In genomic region chr2:136225950-136226835, GRCh38 we compare ENCODE assay signal across 10 cellular contexts.
DNase-seq lines count a peak whose midpoint lies in the region; ATAC-seq and TF ChIP-seq lines count a peak whose summit lies in the region.
"Had no signal": no experiment of that assay in that cellular context is flagged by ENCODE, and none has a peak within 500 bp of the region (broad histone marks: within the 10 kb centered on the region; RNA-seq: fewer than 3 reads in every experiment).

No MANE protein-coding gene starts in this region.

- no peaks in the 10 kb centered on the region for H3K36me3 ChIP-seq in WERI-Rb-1
- no peaks in the 10 kb centered on the region for H3K36me3 ChIP-seq in MG63
- no peaks in the 10 kb centered on the region for H3K36me3 ChIP-seq in BE2C

- no peak overlapping the region for H3K4me3 Mint-ChIP-seq in T-helper 17 cell

- H3K4me1 ChIP-seq in BE2C = no peaks in the 10 kb centered on the region

- H3K4me3 ChIP-seq in WERI-Rb-1 (ENCODE audit: low read depth, low read length) (no peak overlapping the region), MG63 (no peak overlapping the region), BE2C (ENCODE audit: low read depth, low read length) (no peak overlapping the region)

- no peak overlapping the region for H3K27ac ChIP-seq in WERI-Rb-1
- H3K27ac ChIP-seq: RWPE1 had no signal

- H3K27me3 Mint-ChIP-seq in T-helper 17 cell = no peaks in the 10 kb centered on the region

- DNase-seq in NK-92 treated with Interleukin-12 subunit alpha and Interleukin-12 subunit beta, amount 100 ng/mL, for 24 hours (lab: John Stamatoyannopoulos, UW) = peak; percentile 39
- no peak for DNase-seq in NK-92 (lab: John Stamatoyannopoulos, UW; ENCODE audit: unreplicated experiment)
- DNase-seq in T-helper 17 cell = no peak
- peak; percentile 22 to 23 for DNase-seq in stimulated activated CD8-positive, alpha-beta memory T cell treated with anti-CD3 and anti-CD28 coated beads, Interleukin-4, amount 100 ng/mL, for 1 hour (ENCODE audit: low read depth in 2 of 2, low spot score in 1 of 2)
- DNase-seq in WERI-Rb-1 = no peak
- DNase-seq in MG63 = no peak
- DNase-seq in BE2C = no peak
- DNase-seq: amygdala had no signal

- H3K27ac Mint-ChIP-seq in T-helper 17 cell = peak overlapping the region; percentile 93

- H3K36me3 Mint-ChIP-seq in T-helper 17 cell (ENCODE audit: low read depth) = no peaks in the 10 kb centered on the region

- H3K27me3 ChIP-seq in WERI-Rb-1 (ENCODE audit: insufficient read depth, low read depth, severe bottlenecking) (no peaks in the 10 kb centered on the region), MG63 (0 out of 2 replicates have a peak, but pooled peaks cover 2% of the 10 kb centered on the region), BE2C (no peaks in the 10 kb centered on the region)

- TF ChIP-seq CTCF in WERI-Rb-1 (IDR thresholded peaks at IDR 0.05; ENCODE audit: low read depth, low read length) (no peak), BE2C (IDR thresholded peaks at IDR 0.05; ENCODE audit: low read depth, low read length) (no peak)

- H3K4me1 Mint-ChIP-seq in T-helper 17 cell = peaks cover 9% of the 10 kb centered on the region

- ATAC-seq in HG03025 (IDR thresholded peaks at IDR 0.05; ENCODE audit: low FRiP score, unreplicated experiment) (peak; percentile 35), T-helper 17 cell (peak; percentile 87)

- H3K9me3 ChIP-seq in T-helper 17 cell (ENCODE audit: control insufficient read depth, low read length, poor library complexity, severe bottlenecking) (no peaks in the 10 kb centered on the region), WERI-Rb-1 (ENCODE audit: severe bottlenecking) (no peaks in the 10 kb centered on the region), MG63 (no peaks in the 10 kb centered on the region), BE2C (no peaks in the 10 kb centered on the region)

Comparison
In these comparisons a context has a peak if more than half of its experiments do, and no peak if none do; other contexts are left out.
1. DNase-seq: peak in NK-92 treated with Interleukin-12 subunit alpha and Interleukin-12 subunit beta, amount 100 ng/mL, for 24 hours (single experiment) and stimulated activated CD8-positive, alpha-beta memory T cell treated with anti-CD3 and anti-CD28 coated beads, Interleukin-4, amount 100 ng/mL, for 1 hour (2 of 2); none in NK-92 (single experiment), T-helper 17 cell (0 of 3), WERI-Rb-1 (single experiment), MG63 (single experiment) and BE2C (single experiment).